Comparison of ENCODE assay signal across 26 cellular contexts in the genomic region with DNA sequence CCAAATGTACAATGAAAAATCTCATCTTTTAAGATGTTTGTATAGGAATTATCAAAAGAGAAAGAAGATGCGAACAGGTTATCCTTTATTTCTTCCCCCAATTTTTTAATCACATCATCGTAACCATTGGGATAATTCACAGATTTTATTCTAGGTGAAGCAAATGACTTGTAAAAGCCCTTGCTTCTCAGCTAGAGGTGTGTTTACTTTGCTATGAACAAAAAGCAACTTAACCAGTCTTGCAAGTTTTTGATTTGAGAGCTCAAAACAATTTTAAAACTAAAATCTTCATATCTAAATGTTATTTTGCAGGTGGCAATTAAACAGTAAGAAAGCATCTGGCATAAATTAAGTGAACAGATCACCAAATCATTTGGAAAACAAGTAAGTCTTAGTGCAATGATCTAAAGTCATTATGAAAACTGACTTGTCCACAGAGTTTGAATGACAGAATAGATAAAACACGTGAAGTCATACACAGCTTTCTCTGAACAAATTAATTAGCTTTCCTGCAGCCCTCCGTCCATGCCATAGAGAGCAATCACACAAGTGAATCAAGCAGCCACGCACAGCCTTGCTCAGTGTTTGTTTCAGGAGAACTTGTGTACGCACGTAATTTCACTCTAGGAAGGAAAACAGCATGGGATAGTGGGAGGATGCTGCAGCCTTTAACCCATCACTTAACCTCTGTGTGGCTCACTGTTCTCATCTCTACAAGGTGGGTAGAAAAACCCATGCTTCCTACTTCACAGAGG.
A peak's percentile ranks its signal among the peaks of the same experiment; 100 is the strongest.
DNase-seq lines count a peak whose midpoint lies in the region; FAIRE-seq and TF ChIP-seq lines count a peak whose summit lies in the region.
"Had no signal": no experiment of that assay in that cellular context is flagged by ENCODE, and none has a peak within 500 bp of the region (broad histone marks: within the 10 kb centered on the region; RNA-seq: fewer than 3 reads in every experiment).

No MANE protein-coding gene starts in this region.

- no peak overlapping the region for H3K18ac ChIP-seq in mesendoderm (ENCODE audit: low read length)

- no peak overlapping the region for H4K8ac ChIP-seq in mesendoderm (ENCODE audit: low read depth, low read length)

- DNase-seq in NCI-H345 (lab: John Stamatoyannopoulos, UW): peak; percentile 40
- no peak for DNase-seq in NCI-H345 treated with DMSO at 0.1 percent for 48 hours (lab: John Stamatoyannopoulos, UW; ENCODE audit: unreplicated experiment)
- DNase-seq in NCI-H1417 treated with DMSO at 0.1 percent for 48 hours (lab: John Stamatoyannopoulos, UW): peak; percentile 25
- DNase-seq in bronchial epithelial cell (ENCODE audit: low read depth): no peak
- DNase-seq in pons (ENCODE audit: low spot score): peak; percentile 1
- no peak for DNase-seq in DMS114 treated with DMSO at 0.1 percent for 48 hours (lab: John Stamatoyannopoulos, UW; ENCODE audit: unreplicated experiment)
- no peak for DNase-seq in NCI-H524 treated with DMSO at 0.1 percent for 48 hours (lab: John Stamatoyannopoulos, UW)
- DNase-seq in mesendoderm: no peak
- DNase-seq: activated CD4-positive, alpha-beta memory T cell treated with anti-CD3 and anti-CD28 coated beads for 36 hours; activated CD4-positive, CD25-positive, alpha-beta regulatory T cell treated with anti-CD3 and anti-CD28 coated beads, Interleukin-2, amount 50 U/mL, for 72 hours; activated T-cell treated with anti-CD3 and anti-CD28 coated beads, Interleukin-2, amount 50 U/mL, for 72 hours; cerebellar nuclear complex; dermis blood vessel endothelial cell; esophagus squamous epithelium; foreskin keratinocyte; NCI-H2029 treated with DMSO at 0.1 percent for 48 hours; NCI-H446; T-helper 17 cell had no signal

- H2AK5ac ChIP-seq in mesendoderm (ENCODE audit: low read length): no peak overlapping the region

- no peak overlapping the region for H2BK120ac ChIP-seq in mesendoderm (ENCODE audit: low read depth, low read length)

- H3K36me3 ChIP-seq in bronchial epithelial cell (ENCODE audit: control insufficient read depth, insufficient read depth, low read length) (no peaks in the 10 kb centered on the region), mesendoderm (ENCODE audit: control insufficient read depth, insufficient read depth, low read length) (no peaks in the 10 kb centered on the region)
- H3K36me3 ChIP-seq: adrenal gland, esophagus squamous epithelium, HAP-1 had no signal

- H3K79me1 ChIP-seq in mesendoderm (ENCODE audit: low read length): no peaks in the 10 kb centered on the region

- no peak for TF ChIP-seq CTCF in bronchial epithelial cell (IDR thresholded peaks at IDR 0.05; ENCODE audit: insufficient read depth, low read length, severe bottlenecking)

- no peak overlapping the region for H3K23ac ChIP-seq in mesendoderm (ENCODE audit: low read length)

- H3K27ac ChIP-seq in mesendoderm (ENCODE audit: low read depth, low read length): no peak overlapping the region
- H3K27ac ChIP-seq: adrenal gland, esophagus squamous epithelium, foreskin keratinocyte, skin epidermis had no signal

- H2BK5ac ChIP-seq in mesendoderm (ENCODE audit: low read length): no peak overlapping the region

- H3K27me3 ChIP-seq in bronchial epithelial cell (ENCODE audit: control insufficient read depth, insufficient read depth, low read length) (no peaks in the 10 kb centered on the region), mesendoderm (ENCODE audit: insufficient read depth, low read length, poor library complexity) (no peaks in the 10 kb centered on the region)
- H3K27me3 ChIP-seq: esophagus squamous epithelium had no signal

- no peak overlapping the region for H3K9ac ChIP-seq in mesendoderm (ENCODE audit: low read length)

- H4K5ac ChIP-seq in mesendoderm (ENCODE audit: low read length): no peak overlapping the region

- no peak overlapping the region for H3K4ac ChIP-seq in mesendoderm (ENCODE audit: low read depth, low read length)

- H3K79me2 ChIP-seq in mesendoderm (ENCODE audit: control insufficient read depth, insufficient read depth, low read length): no peaks in the 10 kb centered on the region

- H3K4me3 ChIP-seq in bronchial epithelial cell (ENCODE audit: low read depth, low read length) (no peak overlapping the region), mesendoderm (ENCODE audit: low read length) (no peak overlapping the region)
- H3K4me3 ChIP-seq: adrenal gland, esophagus squamous epithelium, GM12878, HAP-1, lung, skin epidermis had no signal

- H3K4me2 ChIP-seq in mesendoderm (ENCODE audit: low read length): no peak overlapping the region

- no peak overlapping the region for H3K56ac ChIP-seq in mesendoderm (ENCODE audit: low read length)

- no CpG with 5 or more reads among the region's 7 CpGs for WGBS in mesendoderm (ENCODE audit: extremely low coverage, insufficient coverage, low lambda C conversion rate)

- no peak overlapping the region for H2BK15ac ChIP-seq in mesendoderm (replicated peaks; ENCODE audit: low read depth)

- FAIRE-seq in bronchial epithelial cell (lab: Jason Lieb, UNC): peak; percentile 60
- FAIRE-seq: A204.1, keratinocyte, urothelium cell line had no signal

- no peaks in the 10 kb centered on the region for H3K4me1 ChIP-seq in mesendoderm (ENCODE audit: control insufficient read depth, low read depth, low read length)
- H3K4me1 ChIP-seq: adrenal gland, foreskin keratinocyte, HAP-1 had no signal

Comparison
In these comparisons a context has a peak if more than half of its experiments do, and no peak if none do; other contexts are left out.
1. DNase-seq: peak in NCI-H345 (single experiment), NCI-H1417 treated with DMSO at 0.1 percent for 48 hours (single experiment) and pons (single experiment); none in NCI-H345 treated with DMSO at 0.1 percent for 48 hours (single experiment), bronchial epithelial cell (single experiment), DMS114 treated with DMSO at 0.1 percent for 48 hours (single experiment), NCI-H524 treated with DMSO at 0.1 percent for 48 hours (single experiment) and mesendoderm (single experiment).